Comparison of ENCODE assay signal across 8 cellular contexts in genomic region chr6:75296811-75297779, GRCh38. TPM values are rescaled to one million over a fixed set of nuclear protein-coding genes. Genes with fewer than 3 reads are reported as not detected.
DNase-seq lines count a peak whose midpoint lies in the region; ATAC-seq and TF ChIP-seq lines count a peak whose summit lies in the region.

No MANE protein-coding gene starts in this region.

- H3K79me2 ChIP-seq in hepatocyte, result no peaks in the 10 kb centered on the region

- H3K9me3 ChIP-seq in hepatocyte (ENCODE audit: low read depth), result no peaks in the 10 kb centered on the region

- H3K27ac Mint-ChIP-seq in natural killer cell, result no peak overlapping the region
- no peak overlapping the region for H3K27ac Mint-ChIP-seq in natural killer cell treated with Interleukin-12 subunit alpha and Interleukin-12 subunit beta and Interleukin-15 and Interleukin-18, amount 100 ng/mL, for 72 hours
- H3K27ac Mint-ChIP-seq in activated T-helper 17 cell treated with anti-CD3 and anti-CD28 coated beads, Interleukin-2, amount 50 U/mL, for 72 hours, result no peak overlapping the region

- H3K9me3 Mint-ChIP-seq in natural killer cell, result no peaks in the 10 kb centered on the region
- H3K9me3 Mint-ChIP-seq in natural killer cell treated with Interleukin-12 subunit alpha and Interleukin-12 subunit beta and Interleukin-15 and Interleukin-18, amount 100 ng/mL, for 72 hours, result no peaks in the 10 kb centered on the region
- H3K9me3 Mint-ChIP-seq in activated T-helper 17 cell treated with anti-CD3 and anti-CD28 coated beads, Interleukin-2, amount 50 U/mL, for 72 hours, result no peaks in the 10 kb centered on the region

- TF ChIP-seq CTCF in natural killer cell (IDR thresholded peaks at IDR 0.05), result peak; percentile 83
- peak; percentile 86 for TF ChIP-seq CTCF in hepatocyte (IDR thresholded peaks at IDR 0.05; ENCODE audit: poor library complexity)
- TF ChIP-seq CTCF in lower leg skin (IDR thresholded peaks at IDR 0.05), result peak in 1 of 3 donors; percentile 23

- DNase-seq in natural killer cell, result no peak
- DNase-seq in natural killer cell treated with Interleukin-12 subunit alpha and Interleukin-12 subunit beta and Interleukin-15 and Interleukin-18, amount 100 ng/mL, for 72 hours (ENCODE audit: low spot score), result no peak
- DNase-seq in NCI-H2107 (lab: John Stamatoyannopoulos, UW), result peak; percentile 32
- peak; percentile 73 for DNase-seq in hepatocyte (ENCODE audit: low spot score)
- no peak for DNase-seq in stimulated activated naive CD8-positive, alpha-beta T cell treated with anti-CD3 and anti-CD28 coated beads, Interleukin-15, Interleukin-2, amounts not matched to agents 100 U/mL and 50 U/mL, for 24 hours
- no peak for DNase-seq in lower leg skin (ENCODE audit: low spot score in 2 of 2)

- ATAC-seq in natural killer cell, result peak; percentile 60 to 68 (median 64)
- ATAC-seq in natural killer cell treated with Interleukin-12 subunit alpha and Interleukin-12 subunit beta and Interleukin-15 and Interleukin-18, amount 100 ng/mL, for 72 hours, result no peak
- ATAC-seq in HG02884 (IDR thresholded peaks at IDR 0.05; ENCODE audit: unreplicated experiment), result peak; percentile 76
- peak; percentile 52 for ATAC-seq in activated T-helper 17 cell treated with anti-CD3 and anti-CD28 coated beads, Interleukin-2, amount 50 U/mL, for 72 hours (replicated peaks)
- ATAC-seq in stimulated activated naive CD8-positive, alpha-beta T cell treated with anti-CD3 and anti-CD28 coated beads, Interleukin-15, Interleukin-2, amounts not matched to agents 100 U/mL and 50 U/mL, for 24 hours, result peak; percentile 52

- H3K9me2 ChIP-seq in hepatocyte (replicated peaks; ENCODE audit: insufficient read depth), result no peaks in the 10 kb centered on the region

- no peak overlapping the region for H3K27ac ChIP-seq in hepatocyte

- H3K36me3 Mint-ChIP-seq in natural killer cell, result no peaks in the 10 kb centered on the region
- no peaks in the 10 kb centered on the region for H3K36me3 Mint-ChIP-seq in natural killer cell treated with Interleukin-12 subunit alpha and Interleukin-12 subunit beta and Interleukin-15 and Interleukin-18, amount 100 ng/mL, for 72 hours
- H3K36me3 Mint-ChIP-seq in activated T-helper 17 cell treated with anti-CD3 and anti-CD28 coated beads, Interleukin-2, amount 50 U/mL, for 72 hours (ENCODE audit: low read depth), result no peaks in the 10 kb centered on the region

- no peaks in the 10 kb centered on the region for H3K27me3 ChIP-seq in hepatocyte

- H3K4me1 ChIP-seq in hepatocyte (ENCODE audit: insufficient read depth), result no peaks in the 10 kb centered on the region

- WGBS in hepatocyte (ENCODE audit: low lambda C conversion rate, missing lambda C conversion rate), result 0% methylated on average over 3 of the region's 3 CpGs
- WGBS in lower leg skin, 2 donors, result 5 to 8% methylated on average over 3 of the region's 3 CpGs

- no peaks in the 10 kb centered on the region for H3K36me3 ChIP-seq in hepatocyte (replicated peaks; ENCODE audit: insufficient read depth, low read depth)

- no peaks in the 10 kb centered on the region for H3K4me1 Mint-ChIP-seq in natural killer cell
- H3K4me1 Mint-ChIP-seq in natural killer cell treated with Interleukin-12 subunit alpha and Interleukin-12 subunit beta and Interleukin-15 and Interleukin-18, amount 100 ng/mL, for 72 hours (ENCODE audit: low read depth in 2 of 2), result no peaks in the 10 kb centered on the region
- H3K4me1 Mint-ChIP-seq in activated T-helper 17 cell treated with anti-CD3 and anti-CD28 coated beads, Interleukin-2, amount 50 U/mL, for 72 hours, result no peaks in the 10 kb centered on the region

- H3K27me3 Mint-ChIP-seq in natural killer cell (ENCODE audit: low read depth in 2 of 2), result no peaks in the 10 kb centered on the region
- H3K27me3 Mint-ChIP-seq in natural killer cell treated with Interleukin-12 subunit alpha and Interleukin-12 subunit beta and Interleukin-15 and Interleukin-18, amount 100 ng/mL, for 72 hours, result no peaks in the 10 kb centered on the region
- H3K27me3 Mint-ChIP-seq in activated T-helper 17 cell treated with anti-CD3 and anti-CD28 coated beads, Interleukin-2, amount 50 U/mL, for 72 hours, result no peaks in the 10 kb centered on the region

- H3K4me2 ChIP-seq in hepatocyte, result no peak overlapping the region

- H4K20me1 ChIP-seq in hepatocyte (ENCODE audit: insufficient read depth, poor library complexity, severe bottlenecking), result no peaks in the 10 kb centered on the region

- intact Hi-C loops in natural killer cell (cut with micrococcal nuclease), result loop anchor here (10.0 kb wide), 1 partner anchor 228 kb away; no protein-coding TSS in a partner anchor
- intact Hi-C loops in lower leg skin (cut with DNase I; ENCODE audit: low total_unique reads), result no loop called here

- no peak overlapping the region for H2AFZ ChIP-seq in hepatocyte

- no peak overlapping the region for H3K4me3 Mint-ChIP-seq in natural killer cell
- H3K4me3 Mint-ChIP-seq in natural killer cell treated with Interleukin-12 subunit alpha and Interleukin-12 subunit beta and Interleukin-15 and Interleukin-18, amount 100 ng/mL, for 72 hours, result no peak overlapping the region
- no peak overlapping the region for H3K4me3 Mint-ChIP-seq in activated T-helper 17 cell treated with anti-CD3 and anti-CD28 coated beads, Interleukin-2, amount 50 U/mL, for 72 hours

- no peak for TF ChIP-seq POLR2A in lower leg skin (IDR thresholded peaks at IDR 0.05)

- no peak overlapping the region for H3K4me3 ChIP-seq in hepatocyte
- no peak overlapping the region for H3K4me3 ChIP-seq in lower leg skin (ENCODE audit: low read depth, poor library complexity, severe bottlenecking)

RNA-seq across cellular contexts. Expression of gene TMEM30A, which starts 12.5 kb away (rescaled TPM):
- total RNA-seq in natural killer cell (10 to 100 TPM; 43.8 to 72.0 (median 60.7) TPM), hepatocyte (159 and 165 TPM in 2 replicates), lower leg skin (10 to 100 TPM; 32.5 to 59.8 (median 54.7) TPM)
- 10 to 100 TPM; 60.6 to 81.4 TPM for total RNA-seq in natural killer cell treated with Interleukin-12 subunit alpha and Interleukin-12 subunit beta and Interleukin-15 and Interleukin-18, amount 100 ng/mL, for 72 hours
- 100 to 1,000 TPM in 1 of 2 donors, 10 to 100 TPM in 1; 81.7 to 115 TPM for total RNA-seq in activated T-helper 17 cell treated with anti-CD3 and anti-CD28 coated beads, Interleukin-2, amount 50 U/mL, for 72 hours
- polyA plus RNA-seq in hepatocyte, result 71.1 and 71.5 TPM in 2 replicates

RNA-seq across cellular contexts. Expression of gene COX7A2, which starts 53.5 kb away (rescaled TPM):
- total RNA-seq in natural killer cell, result 100 to 1,000 TPM; 161 to 215 (median 166) TPM
- 100 to 1,000 TPM; 108 to 521 TPM for total RNA-seq in natural killer cell treated with Interleukin-12 subunit alpha and Interleukin-12 subunit beta and Interleukin-15 and Interleukin-18, amount 100 ng/mL, for 72 hours
- 100 to 1,000 TPM; 260 to 372 TPM for total RNA-seq in activated T-helper 17 cell treated with anti-CD3 and anti-CD28 coated beads, Interleukin-2, amount 50 U/mL, for 72 hours
- total RNA-seq in hepatocyte, result 167 and 465 TPM in 2 replicates
- polyA plus RNA-seq in hepatocyte, result 635 and 703 TPM in 2 replicates
- total RNA-seq in lower leg skin, result 100 to 1,000 TPM in 3 of 4 donors, 10 to 100 TPM in 1; 90.2 to 517 (median 146) TPM

Comparison
In these comparisons a context has a peak if more than half of its experiments do, and no peak if none do; other contexts are left out.
1. ATAC-seq: peak in natural killer cell (3 of 3), HG02884 (single experiment), activated T-helper 17 cell treated with anti-CD3 and anti-CD28 coated beads, Interleukin-2, amount 50 U/mL, for 72 hours (single experiment) and stimulated activated naive CD8-positive, alpha-beta T cell treated with anti-CD3 and anti-CD28 coated beads, Interleukin-15, Interleukin-2, amounts not matched to agents 100 U/mL and 50 U/mL, for 24 hours (single experiment); none in natural killer cell treated with Interleukin-12 subunit alpha and Interleukin-12 subunit beta and Interleukin-15 and Interleukin-18, amount 100 ng/mL, for 72 hours (0 of 2).
2. DNase-seq: peak in NCI-H2107 (single experiment) and hepatocyte (single experiment); none in natural killer cell (single experiment), natural killer cell treated with Interleukin-12 subunit alpha and Interleukin-12 subunit beta and Interleukin-15 and Interleukin-18, amount 100 ng/mL, for 72 hours (single experiment), stimulated activated naive CD8-positive, alpha-beta T cell treated with anti-CD3 and anti-CD28 coated beads, Interleukin-15, Interleukin-2, amounts not matched to agents 100 U/mL and 50 U/mL, for 24 hours (single experiment) and lower leg skin (0 of 2).